2 cellular contexts compared by ENCODE assay signal in genomic region chr6:104702126-104702841, GRCh38.
TF ChIP-seq lines count a peak whose summit lies in the region.

No MANE protein-coding gene starts in this region.

TF ChIP-seq in SK-N-SH treated with all-trans-retinoic acid at 6 μM for 48 hours, 23 proteins besides CTCF, POLR2A, EP300 and RAD21 (continued from another document):
- TF ChIP-seq BACH2 (CRISPR knock-in tag; IDR thresholded peaks at IDR 0.05; ENCODE audit: borderline replicate concordance): no peak

TF ChIP-seq in endothelial cell of umbilical vein, 7 proteins besides CTCF, POLR2A, EP300 and RAD21 (continued from another document):
- TF ChIP-seq MAX (IDR thresholded peaks at IDR 0.05; ENCODE audit: insufficient read depth, insufficient read length) (no peak), FOS (IDR thresholded peaks at IDR 0.05; ENCODE audit: borderline replicate concordance, insufficient read depth, low read length) (no peak), MYC (IDR thresholded peaks at IDR 0.05; ENCODE audit: low read depth, low read length) (no peak), GATA2 (IDR thresholded peaks at IDR 0.05; ENCODE audit: insufficient read depth, insufficient read length, low read depth, low read length) (no peak), POLR2AphosphoS5 (IDR thresholded peaks at IDR 0.05; ENCODE audit: insufficient read depth, low read depth, low read length) (no peak)
TF ChIP-seq in endothelial cell of umbilical vein: peak in this region for 0.
